In genomic region chr6:98636941-98637340, GRCh38 we compare ENCODE assay signal across 19 cellular contexts.
A peak's percentile ranks its signal among the peaks of the same experiment; 100 is the strongest.
DNase-seq lines count a peak whose midpoint lies in the region; ATAC-seq and TF ChIP-seq lines count a peak whose summit lies in the region.
"Had no signal": no experiment of that assay in that cellular context is flagged by ENCODE, and none has a peak within 500 bp of the region (broad histone marks: within the 10 kb centered on the region; RNA-seq: fewer than 3 reads in every experiment).

No MANE protein-coding gene starts in this region.

- H3F3A ChIP-seq in neural progenitor cell (ENCODE audit: low read depth) = peaks cover 45% of the 10 kb centered on the region

- H3K9me3 Mint-ChIP-seq in brain (no peaks in the 10 kb centered on the region), neural progenitor cell (no peaks in the 10 kb centered on the region), endothelial cell (ENCODE audit: unreplicated experiment) (no peaks in the 10 kb centered on the region)
- H3K9me3 Mint-ChIP-seq: activated naive CD4-positive, alpha-beta T cell treated with anti-CD3 and anti-CD28 coated beads for 36 hours; central memory CD8-positive, alpha-beta T cell had no signal

- TF ChIP-seq POLR2A in NB4 (IDR thresholded peaks at IDR 0.05; ENCODE audit: extremely low read depth, insufficient read length) = no peak

- no peaks in the 10 kb centered on the region for H3K9me3 ChIP-seq in neural progenitor cell (ENCODE audit: low read depth)
- H3K9me3 ChIP-seq: BE2C, MG63, SK-N-SH had no signal

- peaks cover 88% of the 10 kb centered on the region for H3K4me1 Mint-ChIP-seq in brain
- peaks cover 90% of the 10 kb centered on the region for H3K4me1 Mint-ChIP-seq in neural progenitor cell
- H3K4me1 Mint-ChIP-seq in endothelial cell (ENCODE audit: unreplicated experiment) = no peaks in the 10 kb centered on the region
- H3K4me1 Mint-ChIP-seq: central memory CD8-positive, alpha-beta T cell had no signal

- H3K27ac Mint-ChIP-seq in brain = peak overlapping the region in 4 of 5 experiments; percentile 60 to 92 (median 79)
- peak overlapping the region; percentile 79 for H3K27ac Mint-ChIP-seq in neural progenitor cell
- H3K27ac Mint-ChIP-seq in endothelial cell (ENCODE audit: unreplicated experiment) = no peak overlapping the region
- H3K27ac Mint-ChIP-seq: activated CD8-positive, alpha-beta T cell treated with anti-CD3 and anti-CD28 coated beads for 36 hours; activated naive CD4-positive, alpha-beta T cell treated with anti-CD3 and anti-CD28 coated beads for 36 hours; HFFc6 had no signal

- H4K20me1 ChIP-seq in neural progenitor cell (ENCODE audit: low read depth) = no peaks in the 10 kb centered on the region

- H3K4me3 ChIP-seq in NB4 (ENCODE audit: low read depth, low read length) = no peak overlapping the region
- H3K4me3 ChIP-seq in neural progenitor cell = no peak overlapping the region
- H3K4me3 ChIP-seq: MG63 had no signal

- no peak overlapping the region for H3K9ac ChIP-seq in neural progenitor cell
- H3K9ac ChIP-seq: SK-N-SH had no signal

- H3K27me3 Mint-ChIP-seq in brain (no peaks in the 10 kb centered on the region), neural progenitor cell (ENCODE audit: insufficient read depth, low read depth) (no peaks in the 10 kb centered on the region), endothelial cell (ENCODE audit: unreplicated experiment) (no peaks in the 10 kb centered on the region)
- H3K27me3 Mint-ChIP-seq: central memory CD8-positive, alpha-beta T cell had no signal

- ATAC-seq in GM21367 (IDR thresholded peaks at IDR 0.05; ENCODE audit: unreplicated experiment) = no peak
- ATAC-seq: activated CD8-positive, alpha-beta T cell treated with anti-CD3 and anti-CD28 coated beads for 36 hours had no signal

- H3K36me3 Mint-ChIP-seq in brain (no peaks in the 10 kb centered on the region), neural progenitor cell (no peaks in the 10 kb centered on the region), endothelial cell (ENCODE audit: low read depth, unreplicated experiment) (no peaks in the 10 kb centered on the region)

- H3K4me2 ChIP-seq in neural progenitor cell = peak overlapping the region; percentile 62
- H3K4me2 ChIP-seq: SK-N-SH had no signal

- H2AFZ ChIP-seq in neural progenitor cell (replicated peaks) = no peak overlapping the region

- peak overlapping the region in 3 of 5 experiments; percentile 26 to 50 (median 27) for H3K4me3 Mint-ChIP-seq in brain
- H3K4me3 Mint-ChIP-seq in neural progenitor cell = no peak overlapping the region
- no peak overlapping the region for H3K4me3 Mint-ChIP-seq in endothelial cell (ENCODE audit: unreplicated experiment)
- H3K4me3 Mint-ChIP-seq: activated CD8-positive, alpha-beta T cell treated with anti-CD3 and anti-CD28 coated beads for 36 hours; activated naive CD4-positive, alpha-beta T cell treated with anti-CD3 and anti-CD28 coated beads for 36 hours; central memory CD8-positive, alpha-beta T cell; HFFc6 had no signal

- no peaks in the 10 kb centered on the region for H3K27me3 ChIP-seq in neural progenitor cell
- H3K27me3 ChIP-seq: BE2C, MG63 had no signal

- peaks cover 93% of the 10 kb centered on the region for H3K4me1 ChIP-seq in neural progenitor cell
- H3K4me1 ChIP-seq: BE2C had no signal

- peak overlapping the region; percentile 72 for H3K27ac ChIP-seq in neural progenitor cell

- TF ChIP-seq CTCF in NB4 (IDR thresholded peaks at IDR 0.05; ENCODE audit: low read depth, low read length) = no peak
- TF ChIP-seq CTCF in brain (conservative IDR thresholded peaks at IDR 0.05) = no peak
- TF ChIP-seq CTCF in neural progenitor cell (IDR thresholded peaks at IDR 0.05) = no peak
- no peak for TF ChIP-seq CTCF in endothelial cell (IDR thresholded peaks at IDR 0.05; ENCODE audit: unreplicated experiment)

- H3K36me3 ChIP-seq in neural progenitor cell = no peaks in the 10 kb centered on the region
- H3K36me3 ChIP-seq: BE2C, MG63 had no signal

- H3K79me2 ChIP-seq in neural progenitor cell (ENCODE audit: low read depth) = no peaks in the 10 kb centered on the region

- DNase-seq in NCI-H1105 treated with DMSO at 0.1 percent for 48 hours (lab: John Stamatoyannopoulos, UW) = peak; percentile 15
- DNase-seq in NCI-H1105 (lab: John Stamatoyannopoulos, UW) = no peak
- peak; percentile 7 for DNase-seq in NB4 (ENCODE audit: low read depth)
- DNase-seq in neural progenitor cell (ENCODE audit: low spot score) = peak; percentile 38
- DNase-seq in cardiac septum (ENCODE audit: low spot score) = no peak
- no peak for DNase-seq in endothelial cell (ENCODE audit: low spot score)
- DNase-seq: activated CD8-positive, alpha-beta T cell treated with anti-CD3 and anti-CD28 coated beads for 36 hours; activated naive CD4-positive, alpha-beta T cell treated with anti-CD3 and anti-CD28 coated beads for 36 hours; activated T-cell treated with anti-CD3 and anti-CD28 coated beads, Interleukin-2, amount 50 U/mL, for 1 hour; amygdala; BE2C; foreskin melanocyte; HFFc6; mammary epithelial cell; MG63; SK-N-SH had no signal

- intact Hi-C loops in cardiac septum (cut with DNase I) = no loop called here

Comparison
In these comparisons a context has a peak if more than half of its experiments do, and no peak if none do; other contexts are left out.
1. DNase-seq: peak in NCI-H1105 treated with DMSO at 0.1 percent for 48 hours (single experiment), NB4 (single experiment) and neural progenitor cell (single experiment); none in NCI-H1105 (single experiment), cardiac septum (single experiment) and endothelial cell (single experiment).
2. H3K4me3 Mint-ChIP-seq: peak in brain (3 of 5); none in neural progenitor cell (single experiment) and endothelial cell (single experiment).